8 cellular contexts compared by ENCODE assay signal in the genomic region with DNA sequence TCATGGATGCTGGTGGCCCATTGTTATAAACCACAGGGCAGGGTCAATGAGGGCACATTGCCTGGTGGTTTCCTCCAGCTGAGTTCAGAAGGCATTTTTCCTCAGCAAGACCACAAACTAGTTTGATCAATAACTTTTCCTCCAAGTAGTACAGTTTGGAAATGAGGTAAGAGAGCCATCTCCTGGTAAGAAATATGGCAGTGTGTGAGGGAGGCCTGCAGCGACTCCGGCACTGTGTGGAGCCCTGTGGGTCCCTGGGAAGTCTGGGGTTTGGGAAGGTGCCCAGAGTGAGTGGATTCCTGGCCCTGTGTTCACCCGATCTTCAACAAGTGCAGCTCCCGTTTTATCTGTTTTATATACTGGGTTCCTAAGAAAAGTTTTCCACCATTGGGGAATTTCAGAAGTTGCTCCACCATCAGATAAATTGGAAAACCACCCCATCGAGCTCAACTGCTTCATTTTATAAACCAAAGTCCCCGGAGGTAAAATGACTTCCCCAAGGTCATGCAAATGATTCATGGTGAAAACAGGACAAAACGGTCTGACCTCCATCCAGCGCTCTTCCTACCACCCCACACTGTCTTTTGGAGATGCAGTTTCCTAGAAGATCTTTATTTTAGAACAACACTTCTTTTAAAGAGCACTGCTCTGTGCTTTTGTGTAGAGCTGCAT.
DNase-seq lines count a peak whose midpoint lies in the region; ATAC-seq and TF ChIP-seq lines count a peak whose summit lies in the region.

No MANE protein-coding gene starts in this region.

- no peaks in the 10 kb centered on the region for H3K27me3 ChIP-seq in BJ (ENCODE audit: control insufficient read depth, insufficient read depth, low read length)

- H3K4me3 ChIP-seq in BJ (ENCODE audit: low read depth, low read length) (no peak overlapping the region), mesodermal cell (ENCODE audit: extremely low read depth, insufficient read depth, low read length, poor library complexity, severe bottlenecking) (no peak overlapping the region)

- H3K4me1 ChIP-seq in mesodermal cell (ENCODE audit: control insufficient read depth, insufficient read depth, low read length, poor library complexity, severe bottlenecking), result peaks cover 8% of the 10 kb centered on the region

- WGBS in mesodermal cell (ENCODE audit: insufficient coverage in 2 of 2), 2 experiments, result 80 to 86% methylated on average over 4 to 7 of the region's 8 CpGs

- no peaks in the 10 kb centered on the region for H3K9me3 Mint-ChIP-seq in activated naive CD8-positive, alpha-beta T cell treated with anti-CD3 and anti-CD28 coated beads for 36 hours

- H3K36me3 ChIP-seq in BJ (ENCODE audit: control insufficient read depth, insufficient read depth, low read length) (no peaks in the 10 kb centered on the region), mesodermal cell (ENCODE audit: control insufficient read depth, insufficient read depth, low read length) (no peaks in the 10 kb centered on the region)

- peaks cover 24% of the 10 kb centered on the region for H3K4me1 Mint-ChIP-seq in activated naive CD8-positive, alpha-beta T cell treated with anti-CD3 and anti-CD28 coated beads for 36 hours

- no peaks in the 10 kb centered on the region for H3K27me3 Mint-ChIP-seq in activated naive CD8-positive, alpha-beta T cell treated with anti-CD3 and anti-CD28 coated beads for 36 hours

- DNase-seq in BJ (ENCODE audit: low read depth) (no peak), H4 (ENCODE audit: low spot score) (peak; percentile 33)
- DNase-seq in activated naive CD8-positive, alpha-beta T cell treated with anti-CD3 and anti-CD28 coated beads for 36 hours, result no peak
- no peak for DNase-seq in activated effector memory CD4-positive, alpha-beta T cell treated with anti-CD3 and anti-CD28 coated beads, Interleukin-2, amount 50 U/mL, for 16 hours
- DNase-seq in activated CD8-positive, alpha-beta memory T cell treated with anti-CD3 and anti-CD28 coated beads, Interleukin-2, amount 50 U/mL, for 48 hours, result no peak

- peak; percentile 58 for TF ChIP-seq CTCF in BJ (IDR thresholded peaks at IDR 0.05; ENCODE audit: insufficient read depth, low read depth, low read length)

- H3K27ac ChIP-seq in mesodermal cell (ENCODE audit: low read depth, low read length, severe bottlenecking), result peak overlapping the region; percentile 72

- peak overlapping the region; percentile 50 for H3K27ac Mint-ChIP-seq in activated naive CD8-positive, alpha-beta T cell treated with anti-CD3 and anti-CD28 coated beads for 36 hours

- H3K9me3 ChIP-seq in mesodermal cell (ENCODE audit: control insufficient read depth, low read length), result peaks cover 7% of the 10 kb centered on the region

- POLR2A ChIA-PET in BJ (lab: Charles Lee), result no interaction called here

- H3K4me3 Mint-ChIP-seq in activated naive CD8-positive, alpha-beta T cell treated with anti-CD3 and anti-CD28 coated beads for 36 hours, result no peak overlapping the region

- CTCF ChIA-PET in BJ (lab: Yijun Ruan, JAX), result interaction anchor here (0.6 to 4.7 kb wide), 12 partner anchors 10 to 714 kb away, joined by 3 to 73 read pairs (median 4); a partner anchor contains a TSS

- H3K36me3 Mint-ChIP-seq in activated naive CD8-positive, alpha-beta T cell treated with anti-CD3 and anti-CD28 coated beads for 36 hours, result no peaks in the 10 kb centered on the region

- ATAC-seq in GM21528 (IDR thresholded peaks at IDR 0.05; ENCODE audit: low FRiP score, unreplicated experiment), result no peak
- no peak for ATAC-seq in GM18907 (IDR thresholded peaks at IDR 0.05; ENCODE audit: unreplicated experiment)
